21 cellular contexts compared by ENCODE assay signal in the genomic region with DNA sequence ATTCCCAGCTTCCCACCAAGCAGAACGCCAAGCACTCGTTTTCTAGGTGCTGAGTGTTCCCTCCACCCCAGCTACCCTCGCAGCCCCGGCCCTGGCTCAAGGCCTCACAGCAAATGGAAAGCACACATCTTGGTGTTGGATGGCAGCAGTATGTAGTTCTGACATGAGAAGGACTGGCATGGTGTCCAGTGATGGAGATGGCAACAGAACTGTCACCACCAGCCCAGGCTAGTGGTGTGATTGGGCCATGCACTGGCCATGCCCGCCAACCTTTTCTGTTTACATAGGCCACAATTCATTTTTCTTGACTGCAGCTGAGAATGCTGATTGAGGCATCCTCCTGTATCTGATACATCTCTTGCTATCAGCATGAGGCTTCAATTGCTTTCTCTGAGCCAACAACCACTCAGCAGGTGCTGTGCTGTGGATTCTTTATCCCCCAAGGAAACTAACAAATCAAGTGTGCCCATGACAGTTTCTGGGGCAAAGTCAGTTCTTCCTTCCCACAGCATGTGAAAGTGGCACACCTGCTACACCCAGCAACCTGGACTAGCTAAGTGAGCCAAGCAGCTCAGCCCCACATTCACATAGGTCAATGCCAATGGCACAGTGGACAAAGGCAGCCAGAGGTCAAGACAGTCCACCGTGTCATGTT. TPM values are rescaled to one million over a fixed set of nuclear protein-coding genes. Genes with fewer than 3 reads are reported as not detected.
DNase-seq lines count a peak whose midpoint lies in the region; ATAC-seq and TF ChIP-seq lines count a peak whose summit lies in the region.
"Had no signal": no experiment of that assay in that cellular context is flagged by ENCODE, and none has a peak within 500 bp of the region (broad histone marks: within the 10 kb centered on the region; RNA-seq: fewer than 3 reads in every experiment).

No MANE protein-coding gene starts in this region.

- TF ChIP-seq CTCF in heart left ventricle (IDR thresholded peaks at IDR 0.05) (no peak), RWPE1 (conservative IDR thresholded peaks at IDR 0.05; ENCODE audit: low read depth) (no peak), tibial artery (IDR thresholded peaks at IDR 0.05) (no peak)

- H3K27me3 ChIP-seq in heart left ventricle: no peaks in the 10 kb centered on the region
- H3K27me3 ChIP-seq in mesenchymal stem cell (ENCODE audit: control insufficient read depth in 1 of 2, insufficient read depth in 1 of 2, low read length in 2 of 2): no peaks in the 10 kb centered on the region
- no peaks in the 10 kb centered on the region for H3K27me3 ChIP-seq in tibial artery

- POLR2A ChIA-PET in RWPE1 (lab: Yijun Ruan, JAX; ENCODE audit: low non-redundant PET): no interaction called here

- H3K79me1 ChIP-seq in mesenchymal stem cell (replicated peaks; ENCODE audit: low read length, poor library complexity, severe bottlenecking): peaks cover 43% of the 10 kb centered on the region

- H3K4ac ChIP-seq in mesenchymal stem cell (ENCODE audit: low read depth in 1 of 2, low read length in 2 of 2): peak overlapping the region in 1 of 2 experiments; percentile 30

- no peak for TF ChIP-seq POLR2A in heart left ventricle (IDR thresholded peaks at IDR 0.05)

- CTCF ChIA-PET in RWPE1 (lab: Yijun Ruan, JAX): interaction anchor here (0.6 kb wide), 1 partner anchor 81 kb away, joined by 3 read pairs; no protein-coding TSS in a partner anchor

- H3K4me1 ChIP-seq in heart left ventricle (peaks cover 49 to 89% (median 80%) of the 10 kb centered on the region in 12 donors), mesenchymal stem cell (ENCODE audit: control insufficient read depth, insufficient read depth, low read depth, low read length) (peaks cover 55% of the 10 kb centered on the region), tibial artery (peaks cover 0 to 80% (median 71%) of the 10 kb centered on the region in 4 donors)

- no peak overlapping the region for H2BK5ac ChIP-seq in mesenchymal stem cell (ENCODE audit: low read depth, low read length, poor library complexity, severe bottlenecking)

- ATAC-seq in heart left ventricle: no peak
- no peak for ATAC-seq in Right ventricle myocardium inferior
- ATAC-seq in GM18873 (IDR thresholded peaks at IDR 0.05; ENCODE audit: low FRiP score, unreplicated experiment): no peak
- no peak for ATAC-seq in GM21576 (IDR thresholded peaks at IDR 0.05; ENCODE audit: unreplicated experiment)
- no peak for ATAC-seq in HG02610 (IDR thresholded peaks at IDR 0.05; ENCODE audit: unreplicated experiment)
- ATAC-seq: activated naive CD8-positive, alpha-beta T cell treated with anti-CD3 and anti-CD28 coated beads, Interleukin-2, amount 50 U/mL, for 24 hours; activated T-cell treated with anti-CD3 and anti-CD28 coated beads, Interleukin-2, amount 50 U/mL, for 72 hours; naive thymus-derived CD4-positive, alpha-beta T cell had no signal

- H3K9me3 ChIP-seq in heart left ventricle (no peaks in the 10 kb centered on the region), mesenchymal stem cell (ENCODE audit: control insufficient read depth, low read length) (no peaks in the 10 kb centered on the region), tibial artery (no peaks in the 10 kb centered on the region)

- no peak overlapping the region for H3K18ac ChIP-seq in mesenchymal stem cell (ENCODE audit: low read depth in 1 of 2, low read length in 2 of 2)

- H3K9ac ChIP-seq in mesenchymal stem cell (ENCODE audit: low read length): no peak overlapping the region

- no peak overlapping the region for H3K4me2 ChIP-seq in mesenchymal stem cell (ENCODE audit: low read length, poor library complexity, severe bottlenecking)

- peak overlapping the region in 1 of 2 experiments; percentile 94 for H3K23ac ChIP-seq in mesenchymal stem cell (ENCODE audit: low read length in 2 of 2)

- no peak overlapping the region for H2BK15ac ChIP-seq in mesenchymal stem cell (ENCODE audit: low read depth, poor library complexity, severe bottlenecking)

- H2BK120ac ChIP-seq in mesenchymal stem cell (ENCODE audit: low read depth, low read length): no peak overlapping the region

- H3K36me3 ChIP-seq in heart left ventricle (peaks cover 0 to 54% (median 39%) of the 10 kb centered on the region in 9 donors), mesenchymal stem cell (ENCODE audit: control insufficient read depth in 1 of 2, insufficient read depth in 2 of 2, low read depth in 1 of 2, low read length in 2 of 2) (peaks cover 52 to 58% of the 10 kb centered on the region in 2 experiments), tibial artery (peaks cover 33 to 41% (median 38%) of the 10 kb centered on the region in 3 donors)

- peak overlapping the region in 3 of 12 donors; percentile 9 to 20 (median 9) for H3K4me3 ChIP-seq in heart left ventricle
- H3K4me3 ChIP-seq in mesenchymal stem cell (ENCODE audit: insufficient read depth in 1 of 2, low read depth in 1 of 2, low read length in 2 of 2): no peak overlapping the region
- H3K4me3 ChIP-seq in tibial artery: no peak overlapping the region

- peak overlapping the region; percentile 4 for H4K91ac ChIP-seq in mesenchymal stem cell (ENCODE audit: low read length)

- H3K27ac ChIP-seq in heart left ventricle: peak overlapping the region in 11 of 12 donors; percentile 95 to 100 (median 99)
- peak overlapping the region; percentile 80 for H3K27ac ChIP-seq in RWPE1
- no peak overlapping the region for H3K27ac ChIP-seq in mesenchymal stem cell (ENCODE audit: low read length, poor library complexity, severe bottlenecking)
- peak overlapping the region; percentile 34 to 95 for H3K27ac ChIP-seq in tibial artery

- DNase-seq in heart left ventricle: no peak
- no peak for DNase-seq in Right ventricle myocardium inferior (ENCODE audit: missing footprints)
- DNase-seq in RWPE1 (ENCODE audit: low spot score): no peak
- DNase-seq in mesenchymal stem cell: no peak
- DNase-seq in tibial artery: no peak
- DNase-seq: activated CD4-positive, alpha-beta T cell treated with anti-CD3 and anti-CD28 coated beads, Interleukin-2, amount 10 ng/mL, durations not matched to agents 24 days and 14 days; activated naive CD8-positive, alpha-beta T cell treated with anti-CD3 and anti-CD28 coated beads, Interleukin-2, amount 50 U/mL, for 24 hours; activated T-cell treated with anti-CD3 and anti-CD28 coated beads, Interleukin-2, amount 50 U/mL, for 72 hours; naive thymus-derived CD4-positive, alpha-beta T cell; NCI-H1105 treated with DMSO at 0.1 percent for 48 hours; NCI-H526 treated with DMSO at 0.1 percent for 48 hours; stimulated activated CD4-positive, alpha-beta T cell treated with anti-CD3 and anti-CD28 coated beads, Interleukin-2, amount 100 ng/mL, for 24 hours had no signal

- peak overlapping the region; percentile 35 for H4K8ac ChIP-seq in mesenchymal stem cell (ENCODE audit: low read length)

- intact Hi-C loops in heart left ventricle (cut with DNase I): loop anchor here in 1 of 10 donors (10.0 kb wide), 1 partner anchor 270 kb away; a partner anchor contains a TSS
- intact Hi-C loops in Right ventricle myocardium inferior (cut with DNase I): no loop called here
- intact Hi-C loops in tibial artery (cut with DNase I; ENCODE audit: low total_unique reads): no loop called here

- H2AFZ ChIP-seq in mesenchymal stem cell (ENCODE audit: low read depth, low read length): no peak overlapping the region

- H2BK12ac ChIP-seq in mesenchymal stem cell (ENCODE audit: low read length in 2 of 2): no peak overlapping the region

- 61 to 65% (median 64%) methylated on average over 6 of the region's 6 CpGs for WGBS in heart left ventricle, 4 donors
- 96% methylated on average over 6 of the region's 6 CpGs for WGBS in mesenchymal stem cell

- no peak overlapping the region for H3K14ac ChIP-seq in mesenchymal stem cell (ENCODE audit: low read length in 2 of 2)

- no peak overlapping the region for H2AK5ac ChIP-seq in mesenchymal stem cell (ENCODE audit: low read length, severe bottlenecking)

RNA-seq across cellular contexts. Expression of a gene that starts 3.8 kb away (rescaled TPM):
- 10 to 100 TPM; 64.6 to 92.2 (median 86.8) TPM for total RNA-seq in heart left ventricle
- polyA plus RNA-seq in heart left ventricle: 10 to 100 TPM; 65.3 to 81.5 TPM
- total RNA-seq in Right ventricle myocardium inferior: 97.5 TPM
- polyA plus RNA-seq in mesenchymal stem cell (2013, experiment 1 of 2): 43.9 TPM
- 45.1 TPM for polyA plus RNA-seq in mesenchymal stem cell (2013, experiment 2 of 2)

RNA-seq across cellular contexts. Expression of a gene that starts 15.7 kb away (rescaled TPM):
- under 1 TPM in 2 of 9 donors, not detected in 7; 0.13 to 0.16 TPM for total RNA-seq in heart left ventricle
- not detected for polyA plus RNA-seq in heart left ventricle
- total RNA-seq in Right ventricle myocardium inferior: not detected
- not detected for polyA plus RNA-seq in mesenchymal stem cell (2013, experiment 1 of 2)
- not detected for polyA plus RNA-seq in mesenchymal stem cell (2013, experiment 2 of 2)
- total RNA-seq: activated CD4-positive, alpha-beta T cell treated with anti-CD3 and anti-CD28 coated beads, Interleukin-2, amount 10 ng/mL, durations not matched to agents 24 days and 14 days; cerebellum; glomerular endothelial cell; kidney epithelial cell; renal cortical epithelial cell; RPMI7951 had no signal
- polyA plus RNA-seq: AG04450 had no signal

RNA-seq across cellular contexts. Expression of a gene that starts 20.7 kb away (rescaled TPM):
- total RNA-seq in heart left ventricle (10 to 100 TPM in 7 of 9 donors, 1 to 10 TPM in 2; 9.7 to 24.1 (median 18.2) TPM), Right ventricle myocardium inferior (19.0 TPM)
- 10 to 100 TPM; 10.9 to 31.7 TPM for polyA plus RNA-seq in heart left ventricle
- polyA plus RNA-seq in mesenchymal stem cell (2013, experiment 1 of 2): 11.5 TPM
- polyA plus RNA-seq in mesenchymal stem cell (2013, experiment 2 of 2): 10.8 TPM

RNA-seq across cellular contexts. Expression of a gene that starts 28.0 kb away (rescaled TPM):
- total RNA-seq in heart left ventricle (100 to 1,000 TPM in 1 of 9 donors, 10 to 100 TPM in 8; 39.4 to 182 (median 60.5) TPM), Right ventricle myocardium inferior (59.3 TPM)
- polyA plus RNA-seq in heart left ventricle: 100 to 1,000 TPM in 1 of 2 donors, 10 to 100 TPM in 1; 56.9 to 118 TPM
- polyA plus RNA-seq in mesenchymal stem cell (2013, experiment 1 of 2): 102 TPM
- 104 TPM for polyA plus RNA-seq in mesenchymal stem cell (2013, experiment 2 of 2)

RNA-seq across cellular contexts. Expression of a gene that starts 32.9 kb away (rescaled TPM):
- total RNA-seq in heart left ventricle: 1 to 10 TPM in 3 of 9 donors, under 1 TPM in 5, not detected in 1; 0.23 to 2.1 (median 0.74) TPM
- polyA plus RNA-seq in heart left ventricle: under 1 TPM; 0.61 to 0.90 TPM
- total RNA-seq in Right ventricle myocardium inferior: 0.81 TPM
- 0.43 TPM for polyA plus RNA-seq in mesenchymal stem cell (2013, experiment 1 of 2)
- polyA plus RNA-seq in mesenchymal stem cell (2013, experiment 2 of 2): 0.38 TPM
- total RNA-seq: kidney epithelial cell had no signal
